In the genomic region with DNA sequence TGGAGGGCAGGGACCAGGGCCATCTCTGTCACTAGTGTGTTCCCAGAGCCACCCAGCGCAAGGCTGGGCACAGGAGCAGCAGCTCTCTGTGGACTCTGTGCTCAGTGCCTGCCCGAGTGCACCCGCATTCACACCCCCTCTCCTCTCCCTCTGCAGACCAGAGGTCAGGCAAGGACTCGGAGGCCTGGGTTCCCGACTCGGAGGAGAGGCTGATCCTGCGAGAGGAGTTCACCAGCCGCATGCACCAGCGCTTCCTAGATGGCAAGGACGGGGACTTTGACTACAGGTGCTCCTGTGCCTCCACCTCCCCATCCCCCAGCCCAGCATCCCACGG, we compare ENCODE assay signal across 23 cellular contexts. TPM values are rescaled to one million over a fixed set of nuclear protein-coding genes. Genes with fewer than 3 reads are reported as not detected.
DNase-seq lines count a peak whose midpoint lies in the region; ATAC-seq, FAIRE-seq and TF ChIP-seq lines count a peak whose summit lies in the region.
"Had no signal": no experiment of that assay in that cellular context is flagged by ENCODE, and none has a peak within 500 bp of the region (broad histone marks: within the 10 kb centered on the region; RNA-seq: fewer than 3 reads in every experiment).

No MANE protein-coding gene starts in this region.

- no peaks in the 10 kb centered on the region for H3K27me3 Mint-ChIP-seq in CD4-positive, alpha-beta T cell

- no peaks in the 10 kb centered on the region for H3K9me1 ChIP-seq in endothelial cell of umbilical vein (replicated peaks; ENCODE audit: control insufficient read depth, extremely low read depth, insufficient read depth, low read length)

- no peak for ATAC-seq in CD4-positive, alpha-beta T cell (ENCODE audit: poor library complexity)
- ATAC-seq in HG03342 (IDR thresholded peaks at IDR 0.05; ENCODE audit: unreplicated experiment) = no peak
- ATAC-seq: sciatic nerve, SK-N-SH treated with all-trans-retinoic acid at 6 μM for 48 hours had no signal

- no peak overlapping the region for H3K4me3 ChIP-seq in endothelial cell of umbilical vein (replicated peaks in 1 of 3; ENCODE audit: insufficient read depth in 1 of 3, low read depth in 1 of 3, low read length in 3 of 3)
- H3K4me3 ChIP-seq: dorsolateral prefrontal cortex, lung, stomach, tibial artery had no signal

- H3K27ac ChIP-seq in CD4-positive, alpha-beta T cell (ENCODE audit: low read depth, low read length) = no peak overlapping the region
- H3K27ac ChIP-seq in endothelial cell of umbilical vein (ENCODE audit: insufficient read depth, low read depth, low read length) = no peak overlapping the region
- H3K27ac ChIP-seq: tibial artery, VCaP had no signal

- peak overlapping the region; percentile 30 for H3K4me3 Mint-ChIP-seq in CD4-positive, alpha-beta T cell
- H3K4me3 Mint-ChIP-seq: CD14-positive monocyte; neural crest cell; T-helper 2 cell treated with Interferon-gamma antibody and Interleukin-4, amounts not matched to agents 5 μg/mL and 100 μg/mL, for 36 hours had no signal

- H3K36me3 ChIP-seq in endothelial cell of umbilical vein (ENCODE audit: control insufficient read depth in 2 of 2, extremely low read depth in 1 of 2, insufficient read depth in 2 of 2, low read length in 2 of 2) = peaks cover 8 to 41% of the 10 kb centered on the region in 2 experiments

- dilution Hi-C loops in endothelial cell of umbilical vein (cut with MboI; ENCODE audit: extremely low pct_ligation_motif_present, low sequenced_read_pairs) = no loop called here

- FAIRE-seq in endothelial cell of umbilical vein (lab: Jason Lieb, UNC) = no peak

- H3K9ac ChIP-seq in endothelial cell of umbilical vein (replicated peaks; ENCODE audit: extremely low read depth, insufficient read depth, low read length) = no peak overlapping the region

- no peak for TF ChIP-seq CTCF in CD4-positive, alpha-beta T cell (IDR thresholded peaks at IDR 0.05)
- TF ChIP-seq CTCF in endothelial cell of umbilical vein (IDR thresholded peaks at IDR 0.05; ENCODE audit: extremely low read depth in 1 of 2, insufficient read depth in 1 of 2, low read depth in 1 of 2, low read length in 2 of 2) = no peak

- in situ Hi-C loops in GM18951 (cut with MboI; ENCODE audit: low sequenced_read_pairs, unreplicated experiment) = no loop called here

- H3K4me2 ChIP-seq in endothelial cell of umbilical vein (ENCODE audit: insufficient read depth, low read length) = no peak overlapping the region

- H3K79me2 ChIP-seq in endothelial cell of umbilical vein (ENCODE audit: control insufficient read depth, insufficient read depth, low read length) = no peaks in the 10 kb centered on the region

- POLR2A ChIA-PET in CD4-positive, alpha-beta T cell (lab: Charles Lee) = no interaction called here
- POLR2A ChIA-PET in endothelial cell of umbilical vein (lab: Charles Lee) = no interaction called here

- CTCF ChIA-PET in CD4-positive, alpha-beta T cell (lab: Charles Lee) = no interaction called here
- CTCF ChIA-PET in endothelial cell of umbilical vein (lab: Charles Lee) = interaction anchor here (0.9 to 3.6 kb wide), 3 partner anchors 11 to 111 kb away, joined by 3 to 65 read pairs (median 7); a partner anchor contains a TSS

- DNase-seq in CD4-positive, alpha-beta T cell = no peak
- DNase-seq in endothelial cell of umbilical vein (ENCODE audit: low read depth, low spot score) (no peak), NCI-H2107 treated with DMSO at 0.1 percent for 48 hours (lab: John Stamatoyannopoulos, UW; ENCODE audit: unreplicated experiment) (no peak), NCI-H128 (lab: John Stamatoyannopoulos, UW; ENCODE audit: unreplicated experiment) (no peak)
- DNase-seq: activated CD4-positive, alpha-beta T cell treated with anti-CD3 and anti-CD28 coated beads for 48 hours; dorsolateral prefrontal cortex; EL; glutamatergic neuron; NCI-H1092 treated with DMSO at 0.1 percent for 48 hours; NCI-H2029; NCI-H226; NCI-H774; stomach; tibial artery had no signal

- no peak overlapping the region for H2AFZ ChIP-seq in endothelial cell of umbilical vein (ENCODE audit: low read depth, low read length)

- intact Hi-C loops in CD4-positive, alpha-beta T cell (cut with DNase I, micrococcal nuclease) = no loop called here
- intact Hi-C loops in endothelial cell of umbilical vein (cut with micrococcal nuclease) = loop anchor here (5.0 kb wide), 2 partner anchors 98 to 252 kb away; no protein-coding TSS in a partner anchor

- H4K20me1 ChIP-seq in endothelial cell of umbilical vein (replicated peaks; ENCODE audit: control insufficient read depth, extremely low read depth, insufficient read depth, low read length) = no peaks in the 10 kb centered on the region

- H3K27me3 ChIP-seq in CD4-positive, alpha-beta T cell (ENCODE audit: control insufficient read depth, insufficient read depth, low read length) = no peaks in the 10 kb centered on the region
- no peaks in the 10 kb centered on the region for H3K27me3 ChIP-seq in endothelial cell of umbilical vein (ENCODE audit: control insufficient read depth in 2 of 2, insufficient read depth in 2 of 2, low read length in 2 of 2)
- H3K27me3 ChIP-seq: dorsolateral prefrontal cortex, stomach, tibial artery had no signal

- peaks cover 83% of the 10 kb centered on the region for H3K36me3 Mint-ChIP-seq in CD4-positive, alpha-beta T cell (ENCODE audit: low read depth)

- peak overlapping the region; percentile 26 for H3K27ac Mint-ChIP-seq in CD4-positive, alpha-beta T cell
- H3K27ac Mint-ChIP-seq: T-helper 2 cell treated with Interferon-gamma antibody and Interleukin-4, amounts not matched to agents 5 μg/mL and 100 μg/mL, for 36 hours had no signal

- H3K4me1 ChIP-seq in endothelial cell of umbilical vein (ENCODE audit: control insufficient read depth, extremely low read depth, insufficient read depth, low read length) = peaks cover 33% of the 10 kb centered on the region

- no peaks in the 10 kb centered on the region for H3K9me3 ChIP-seq in CD4-positive, alpha-beta T cell (ENCODE audit: control insufficient read depth, low read length)
- no peaks in the 10 kb centered on the region for H3K9me3 ChIP-seq in endothelial cell of umbilical vein (replicated peaks; ENCODE audit: control insufficient read depth, insufficient read depth, low read length)
- H3K9me3 ChIP-seq: stomach, tibial artery had no signal

- TF ChIP-seq POLR2A in GM18951 (IDR thresholded peaks at IDR 0.05; ENCODE audit: extremely low read depth, insufficient read depth, insufficient read length) (peak; percentile 7), endothelial cell of umbilical vein (IDR thresholded peaks at IDR 0.05; ENCODE audit: low read depth, low read length) (no peak)

- H3K9me3 Mint-ChIP-seq in CD4-positive, alpha-beta T cell = no peaks in the 10 kb centered on the region
- H3K9me3 Mint-ChIP-seq: neural crest cell; T-helper 2 cell treated with Interferon-gamma antibody and Interleukin-4, amounts not matched to agents 5 μg/mL and 100 μg/mL, for 36 hours had no signal

- BruUV-seq in endothelial cell of umbilical vein (replicated peaks; lab: Mats Ljungman, UMichigan) = no TSS peak

- H3K4me1 Mint-ChIP-seq in CD4-positive, alpha-beta T cell (ENCODE audit: low read depth) = peaks cover 47% of the 10 kb centered on the region

RNA-seq across cellular contexts. Expression of a gene that starts 10.2 kb away (rescaled TPM):
- total RNA-seq in CD4-positive, alpha-beta T cell = 10 to 100 TPM; 27.3 to 29.7 TPM
- total RNA-seq in endothelial cell of umbilical vein = 24.2 and 27.2 TPM in 2 replicates
- polyA plus RNA-seq in endothelial cell of umbilical vein = 19.7 and 20.7 TPM in 2 replicates
- polyA plus RNA-seq in endothelial cell of umbilical vein (2011; cell fraction: cytosol; rRNA removed) = 11.1 and 12.9 TPM in 2 replicates
- 13.2 TPM in 2 replicates for polyA plus RNA-seq in endothelial cell of umbilical vein (2011; cell fraction: nucleus; rRNA removed)
- 16.7 and 18.4 TPM in 2 replicates for polyA plus RNA-seq in endothelial cell of umbilical vein (2012)
- 16.3 and 20.4 TPM in 2 replicates for polyA minus RNA-seq in endothelial cell of umbilical vein
- 7.8 TPM for polyA minus RNA-seq in endothelial cell of umbilical vein (2011; cell fraction: cytosol; rRNA and poly(A)+ RNA removed)
- polyA minus RNA-seq in endothelial cell of umbilical vein (2011; cell fraction: nucleus; rRNA and poly(A)+ RNA removed) = 13.1 and 19.1 TPM in 2 replicates

RNA-seq across cellular contexts. Expression of a gene that starts 33.6 kb away (rescaled TPM):
- 100 to 1,000 TPM; 406 to 416 TPM for total RNA-seq in CD4-positive, alpha-beta T cell
- total RNA-seq in endothelial cell of umbilical vein = 250 and 294 TPM in 2 replicates
- polyA plus RNA-seq in endothelial cell of umbilical vein = 57.7 and 64.4 TPM in 2 replicates
- polyA plus RNA-seq in endothelial cell of umbilical vein (2011; cell fraction: cytosol; rRNA removed) = 45.5 and 55.4 TPM in 2 replicates
- polyA plus RNA-seq in endothelial cell of umbilical vein (2011; cell fraction: nucleus; rRNA removed) = 60.3 and 98.2 TPM in 2 replicates
- polyA plus RNA-seq in endothelial cell of umbilical vein (2012) = 156 and 226 TPM in 2 replicates
- polyA minus RNA-seq in endothelial cell of umbilical vein = 39.1 and 71.3 TPM in 2 replicates
- 4.2 TPM for polyA minus RNA-seq in endothelial cell of umbilical vein (2011; cell fraction: cytosol; rRNA and poly(A)+ RNA removed)
- polyA minus RNA-seq in endothelial cell of umbilical vein (2011; cell fraction: nucleus; rRNA and poly(A)+ RNA removed) = 35.5 and 47.3 TPM in 2 replicates

RNA-seq across cellular contexts. Expression of a gene that starts 43.8 kb away (rescaled TPM):
- total RNA-seq in CD4-positive, alpha-beta T cell = 10 to 100 TPM; 21.1 to 26.8 TPM
- total RNA-seq in endothelial cell of umbilical vein = 12.2 and 13.6 TPM in 2 replicates
- 23.9 and 28.4 TPM in 2 replicates for polyA plus RNA-seq in endothelial cell of umbilical vein
- 14.7 and 16.7 TPM in 2 replicates for polyA plus RNA-seq in endothelial cell of umbilical vein (2011; cell fraction: cytosol; rRNA removed)
- polyA plus RNA-seq in endothelial cell of umbilical vein (2011; cell fraction: nucleus; rRNA removed) = 8.2 and 9.1 TPM in 2 replicates
- polyA plus RNA-seq in endothelial cell of umbilical vein (2012) = 8.9 and 13.5 TPM in 2 replicates
- 3.0 and 3.8 TPM in 2 replicates for polyA minus RNA-seq in endothelial cell of umbilical vein
- polyA minus RNA-seq in endothelial cell of umbilical vein (2011; cell fraction: cytosol; rRNA and poly(A)+ RNA removed) = 2.3 TPM
- 2.4 and 2.6 TPM in 2 replicates for polyA minus RNA-seq in endothelial cell of umbilical vein (2011; cell fraction: nucleus; rRNA and poly(A)+ RNA removed)

RNA-seq across cellular contexts. Expression of a gene that starts 56.0 kb away (rescaled TPM):
- 100 to 1,000 TPM; 367 to 388 TPM for total RNA-seq in CD4-positive, alpha-beta T cell
- total RNA-seq in endothelial cell of umbilical vein = 261 TPM in 2 replicates
- 80.5 and 83.2 TPM in 2 replicates for polyA plus RNA-seq in endothelial cell of umbilical vein
- polyA plus RNA-seq in endothelial cell of umbilical vein (2011; cell fraction: cytosol; rRNA removed) = 57.0 and 68.8 TPM in 2 replicates
- polyA plus RNA-seq in endothelial cell of umbilical vein (2011; cell fraction: nucleus; rRNA removed) = 81.0 and 83.8 TPM in 2 replicates
- 144 and 151 TPM in 2 replicates for polyA plus RNA-seq in endothelial cell of umbilical vein (2012)
- polyA minus RNA-seq in endothelial cell of umbilical vein = 83.4 and 89.8 TPM in 2 replicates
- 23.2 TPM for polyA minus RNA-seq in endothelial cell of umbilical vein (2011; cell fraction: cytosol; rRNA and poly(A)+ RNA removed)
- polyA minus RNA-seq in endothelial cell of umbilical vein (2011; cell fraction: nucleus; rRNA and poly(A)+ RNA removed) = 80.5 and 86.2 TPM in 2 replicates

RNA-seq across cellular contexts. Expression of a gene that starts 56.2 kb away (rescaled TPM):
- total RNA-seq in CD4-positive, alpha-beta T cell = 1 to 10 TPM; 6.8 to 7.7 TPM
- total RNA-seq in endothelial cell of umbilical vein = 13.2 and 15.8 TPM in 2 replicates
- polyA plus RNA-seq in endothelial cell of umbilical vein = 9.0 and 12.0 TPM in 2 replicates
- 6.5 and 6.9 TPM in 2 replicates for polyA plus RNA-seq in endothelial cell of umbilical vein (2011; cell fraction: cytosol; rRNA removed)
- polyA plus RNA-seq in endothelial cell of umbilical vein (2011; cell fraction: nucleus; rRNA removed) = 23.0 and 25.8 TPM in 2 replicates
- polyA plus RNA-seq in endothelial cell of umbilical vein (2012) = 9.3 and 18.2 TPM in 2 replicates
- polyA minus RNA-seq in endothelial cell of umbilical vein = 5.6 and 11.3 TPM in 2 replicates
- not detected for polyA minus RNA-seq in endothelial cell of umbilical vein (2011; cell fraction: cytosol; rRNA and poly(A)+ RNA removed)
- polyA minus RNA-seq in endothelial cell of umbilical vein (2011; cell fraction: nucleus; rRNA and poly(A)+ RNA removed) = 10.9 and 15.4 TPM in 2 replicates
